ENCODE assay signal across 8 cellular contexts in the genomic region with DNA sequence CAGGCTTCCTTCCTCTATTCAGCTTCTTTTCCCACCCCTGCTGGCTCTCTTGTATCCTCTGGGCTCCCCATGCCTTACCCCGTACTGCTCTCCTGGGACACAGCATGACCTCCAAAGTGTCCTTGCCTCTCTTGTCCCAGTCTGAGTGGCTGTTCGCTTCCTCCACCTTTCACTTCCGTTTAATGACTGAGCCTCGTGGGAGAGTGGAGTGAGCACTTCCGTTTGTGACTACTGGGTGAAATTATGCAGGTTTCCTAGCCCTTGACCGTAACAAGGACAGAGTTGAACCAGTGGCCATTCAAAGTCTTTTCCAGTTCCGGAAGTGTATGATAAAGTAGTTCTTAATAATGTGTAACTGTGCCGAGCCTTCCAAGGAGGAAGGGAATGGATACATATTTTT.
A peak's percentile ranks its signal among the peaks of the same experiment; 100 is the strongest.
DNase-seq lines count a peak whose midpoint lies in the region; ATAC-seq and TF ChIP-seq lines count a peak whose summit lies in the region.

No MANE protein-coding gene starts in this region.

- no peaks in the 10 kb centered on the region for H3K9me3 ChIP-seq in Panc1 (ENCODE audit: control insufficient read depth, insufficient read depth, low read depth, low read length)
- no peaks in the 10 kb centered on the region for H3K9me3 ChIP-seq in left lung

- H3K4me1 ChIP-seq in Panc1 (ENCODE audit: control insufficient read depth, insufficient read depth, low read length), result peaks cover 15% of the 10 kb centered on the region
- peaks cover 14 to 48% of the 10 kb centered on the region in 2 donors for H3K4me1 ChIP-seq in left lung

- no peak overlapping the region for H3K4me3 ChIP-seq in Panc1 (ENCODE audit: low read depth in 2 of 2, low read length in 2 of 2)
- H3K4me3 ChIP-seq in left lung, result no peak overlapping the region

- intact Hi-C loops in Panc1 (cut with micrococcal nuclease; ENCODE audit: unreplicated experiment) (no loop called here), left lung (cut with DNase I) (no loop called here)

- DNase-seq in Panc1 (ENCODE audit: low read depth, low spot score), result no peak
- no peak for DNase-seq in left lung
- DNase-seq in NCI-H748 (lab: John Stamatoyannopoulos, UW; ENCODE audit: unreplicated experiment), result no peak
- no peak for DNase-seq in KG1 (lab: John Stamatoyannopoulos, UW)
- no peak for DNase-seq in T-helper 9 cell
- DNase-seq in stimulated activated CD4-positive, alpha-beta T cell treated with anti-CD3 and anti-CD28 coated beads, Interleukin-1b, Interleukin-23, amount 100 ng/mL, for 48 hours, result no peak

- ATAC-seq in GM18505 (IDR thresholded peaks at IDR 0.05; ENCODE audit: unreplicated experiment) (peak; percentile 51), HG02623 (IDR thresholded peaks at IDR 0.05; ENCODE audit: unreplicated experiment) (peak; percentile 59), Panc1 (peak; percentile 48; the same call in 1 of the 2 replicates), left lung (peak; percentile 66)

- CTCF ChIA-PET in Panc1 (lab: Charles Lee), result no interaction called here

- in situ Hi-C loops in Panc1 (cut with HindIII; ENCODE audit: low pct_unique_long_range_greater_than_20kb, low sequenced_read_pairs), result no loop called here

- POLR2A ChIA-PET in Panc1 (lab: Charles Lee), result no interaction called here

- no peak for TF ChIP-seq POLR2A in GM18505 (IDR thresholded peaks at IDR 0.05; ENCODE audit: borderline replicate concordance, extremely low read depth, insufficient read depth, insufficient read length)

- H3K27me3 ChIP-seq in Panc1 (ENCODE audit: control insufficient read depth, insufficient read depth, low read length) (no peaks in the 10 kb centered on the region), left lung (no peaks in the 10 kb centered on the region)

- no TSS peak for BruUV-seq in Panc1 (replicated peaks; lab: Mats Ljungman, UMichigan)

- H3K27ac ChIP-seq in Panc1 (ENCODE audit: low read length), result no peak overlapping the region; the same call in 1 of the 2 replicates
- peak overlapping the region in 1 of 2 donors; percentile 51 for H3K27ac ChIP-seq in left lung

- TF ChIP-seq CTCF in Panc1 (IDR thresholded peaks at IDR 0.05) (no peak), left lung (IDR thresholded peaks at IDR 0.05) (no peak)

- no peaks in the 10 kb centered on the region for H3K36me3 ChIP-seq in Panc1 (ENCODE audit: control insufficient read depth, insufficient read depth, low read length)
- H3K36me3 ChIP-seq in left lung, result no peaks in the 10 kb centered on the region
